ENCODE assay signal across 9 cellular contexts in genomic region chr1:91846007-91846620, GRCh38. TPM values are rescaled to one million over a fixed set of nuclear protein-coding genes. Genes with fewer than 3 reads are reported as not detected.
DNase-seq lines count a peak whose midpoint lies in the region; ATAC-seq lines count a peak whose summit lies in the region.
"Had no signal": no experiment of that assay in that cellular context is flagged by ENCODE, and none has a peak within 500 bp of the region (broad histone marks: within the 10 kb centered on the region; RNA-seq: fewer than 3 reads in every experiment).

No MANE protein-coding gene starts in this region.

- H3K4me1 ChIP-seq in ACC112 (ENCODE audit: control insufficient read depth, insufficient read depth, low read length, unreplicated experiment) (peaks cover 36% of the 10 kb centered on the region), urinary bladder (ENCODE audit: insufficient read depth) (no peaks in the 10 kb centered on the region)

- H3K4me3 ChIP-seq in ACC112 (ENCODE audit: low read depth, low read length) (0 out of 2 replicates have a peak overlapping the region, but pooled peaks have one; percentile 34), urinary bladder (ENCODE audit: low read depth, low read length) (no peak overlapping the region)

- no peaks in the 10 kb centered on the region; the same call in 1 of the 2 replicates for H3K36me3 ChIP-seq in ACC112 (ENCODE audit: insufficient read depth, low read length)
- H3K36me3 ChIP-seq in urinary bladder (ENCODE audit: insufficient read depth): no peaks in the 10 kb centered on the region

- H3K79me2 ChIP-seq in ACC112 (ENCODE audit: control insufficient read depth, insufficient read depth, low read length, unreplicated experiment): peaks cover 17% of the 10 kb centered on the region

- H3K27ac ChIP-seq in ACC112 (ENCODE audit: low read depth, low read length) (peak overlapping the region; percentile 91), urinary bladder (ENCODE audit: low read depth) (peak overlapping the region; percentile 71)

- H2AFZ ChIP-seq in ACC112 (ENCODE audit: low read length, unreplicated experiment): no peak overlapping the region

- WGBS in urinary bladder: 12% methylated on average over 6 of the region's 6 CpGs

- H3K27me3 ChIP-seq in ACC112 (ENCODE audit: insufficient read depth, low read length): no peaks in the 10 kb centered on the region

- ATAC-seq in HG02588 (IDR thresholded peaks at IDR 0.05; ENCODE audit: unreplicated experiment): no peak

- peak; percentile 35 for DNase-seq in NCI-H1048 (lab: John Stamatoyannopoulos, UW)
- peak; percentile 8 for DNase-seq in T1000 (lab: John Stamatoyannopoulos, UW)
- peak; percentile 63 for DNase-seq in iris pigment epithelial cell (ENCODE audit: low read depth)
- DNase-seq in activated CD4-positive, alpha-beta T cell treated with anti-CD3 and anti-CD28 coated beads, Interleukin-2, amount 50 U/mL, for 1 hour: no peak
- DNase-seq in stimulated activated CD4-positive, alpha-beta T cell treated with anti-CD3 and anti-CD28 coated beads, Interleukin-2, amount 100 ng/mL, for 48 hours: no peak
- DNase-seq: CD4-positive, CD25-positive, alpha-beta regulatory T cell had no signal

RNA-seq across cellular contexts. Expression of gene TGFBR3, which starts 39.8 kb away (rescaled TPM):
- 94.8 TPM for total RNA-seq in urinary bladder
- 131 TPM for polyA plus RNA-seq in urinary bladder

Comparison
In these comparisons a context has a peak if more than half of its experiments do, and no peak if none do; other contexts are left out.
1. DNase-seq: peak in NCI-H1048 (single experiment), T1000 (single experiment) and iris pigment epithelial cell (single experiment); none in activated CD4-positive, alpha-beta T cell treated with anti-CD3 and anti-CD28 coated beads, Interleukin-2, amount 50 U/mL, for 1 hour (single experiment) and stimulated activated CD4-positive, alpha-beta T cell treated with anti-CD3 and anti-CD28 coated beads, Interleukin-2, amount 100 ng/mL, for 48 hours (0 of 2).